9 cellular contexts compared by ENCODE assay signal in genomic region chr11:12066799-12067508, GRCh38. TPM values are rescaled to one million over a fixed set of nuclear protein-coding genes. Genes with fewer than 3 reads are reported as not detected.
DNase-seq lines count a peak whose midpoint lies in the region; ATAC-seq, FAIRE-seq and TF ChIP-seq lines count a peak whose summit lies in the region.
"Had no signal": no experiment of that assay in that cellular context is flagged by ENCODE, and none has a peak within 500 bp of the region (broad histone marks: within the 10 kb centered on the region; RNA-seq: fewer than 3 reads in every experiment).

No MANE protein-coding gene starts in this region.

- H3K4me2 ChIP-seq in osteoblast (ENCODE audit: insufficient read depth, low read length), result peak overlapping the region; percentile 0

- H3K9me3 ChIP-seq in esophagus (ENCODE audit: control insufficient read depth in 2 of 2, insufficient read depth in 1 of 2, low read depth in 1 of 2, low read length in 1 of 2) (no peaks in the 10 kb centered on the region), osteoblast (ENCODE audit: low read depth, low read length) (no peaks in the 10 kb centered on the region)

- no peaks in the 10 kb centered on the region for H3K79me2 ChIP-seq in osteoblast (ENCODE audit: insufficient read depth, low read length)

- no peak overlapping the region for H3K27ac Mint-ChIP-seq in T-helper 2 cell treated with Interferon-gamma antibody and Interleukin-4, amounts not matched to agents 5 μg/mL and 100 μg/mL, for 36 hours

- H3K4me3 ChIP-seq in esophagus (ENCODE audit: low read depth in 1 of 2, low read length in 2 of 2) (no peak overlapping the region), osteoblast (ENCODE audit: insufficient read depth, low read length) (no peak overlapping the region)

- peak; percentile 99 for FAIRE-seq in G401.6 (lab: Jason Lieb, UNC)
- FAIRE-seq: endometrium had no signal

- no peaks in the 10 kb centered on the region for H3K27me3 ChIP-seq in esophagus (ENCODE audit: control insufficient read depth in 1 of 2, insufficient read depth in 2 of 2, low read length in 2 of 2)
- no peaks in the 10 kb centered on the region for H3K27me3 ChIP-seq in osteoblast (ENCODE audit: insufficient read depth, low read length)

- peaks cover 9% of the 10 kb centered on the region for H3K9me3 Mint-ChIP-seq in T-helper 2 cell treated with Interferon-gamma antibody and Interleukin-4, amounts not matched to agents 5 μg/mL and 100 μg/mL, for 36 hours

- in situ Hi-C loops in GM13976 (cut with MboI; ENCODE audit: low sequenced_read_pairs, unreplicated experiment), result loop anchor here (25.0 kb wide), 1 partner anchor 170 kb away; no protein-coding TSS in a partner anchor

- no peaks in the 10 kb centered on the region for H4K20me1 ChIP-seq in osteoblast (ENCODE audit: insufficient read depth, low read length)

- H3K4me1 ChIP-seq in esophagus (ENCODE audit: control insufficient read depth in 2 of 2, insufficient read depth in 2 of 2, low read length in 1 of 2) (no peaks in the 10 kb centered on the region), osteoblast (ENCODE audit: insufficient read depth, low read length) (peaks cover 22% of the 10 kb centered on the region)

- DNase-seq in NCI-H226 (peak; percentile 83), osteoblast (ENCODE audit: insufficient read length, low spot score, missing footprints) (no peak), GM13976 (ENCODE audit: low spot score) (no peak), NCI-H82 treated with DMSO at 0.1 percent for 48 hours (lab: John Stamatoyannopoulos, UW; ENCODE audit: unreplicated experiment) (no peak)
- no peak for DNase-seq in T-helper 2 cell treated with Interferon-gamma antibody and Interleukin-4, amounts not matched to agents 5 μg/mL and 100 μg/mL, for 36 hours (ENCODE audit: low spot score)

- 36 to 46% methylated on average over 8 of the region's 8 CpGs for WGBS in esophagus, 2 donors

- peak overlapping the region; percentile 68 to 76 for H3K27ac ChIP-seq in esophagus (ENCODE audit: low read depth in 2 of 2, low read length in 1 of 2)
- H3K27ac ChIP-seq in osteoblast (ENCODE audit: low read depth, low read length), result peak overlapping the region; percentile 86

- no peak overlapping the region for H3K4me3 Mint-ChIP-seq in T-helper 2 cell treated with Interferon-gamma antibody and Interleukin-4, amounts not matched to agents 5 μg/mL and 100 μg/mL, for 36 hours

- peak overlapping the region; percentile 42 for H2AFZ ChIP-seq in osteoblast (ENCODE audit: low read length)

- no peaks in the 10 kb centered on the region for H3K27me3 Mint-ChIP-seq in T-helper 2 cell treated with Interferon-gamma antibody and Interleukin-4, amounts not matched to agents 5 μg/mL and 100 μg/mL, for 36 hours (ENCODE audit: low read depth)

- H3K36me3 ChIP-seq in esophagus (ENCODE audit: control insufficient read depth in 2 of 2, insufficient read depth in 2 of 2, low read length in 1 of 2) (no peaks in the 10 kb centered on the region), osteoblast (ENCODE audit: insufficient read depth, low read length) (no peaks in the 10 kb centered on the region)

- peaks cover 6% of the 10 kb centered on the region for H3K4me1 Mint-ChIP-seq in T-helper 2 cell treated with Interferon-gamma antibody and Interleukin-4, amounts not matched to agents 5 μg/mL and 100 μg/mL, for 36 hours (ENCODE audit: low read depth)

- TF ChIP-seq CTCF in osteoblast (IDR thresholded peaks at IDR 0.05; ENCODE audit: extremely low read depth, low read depth, low read length) (no peak), GM13976 (IDR thresholded peaks at IDR 0.05; ENCODE audit: borderline replicate concordance, control extremely low read depth, extremely low read depth, insufficient read depth, missing control alignments) (no peak)

- no peaks in the 10 kb centered on the region for H3K36me3 Mint-ChIP-seq in T-helper 2 cell treated with Interferon-gamma antibody and Interleukin-4, amounts not matched to agents 5 μg/mL and 100 μg/mL, for 36 hours (ENCODE audit: low read depth)

- ATAC-seq in GM21576 (IDR thresholded peaks at IDR 0.05; ENCODE audit: unreplicated experiment), result no peak

RNA-seq across cellular contexts. Expression of gene MICAL2, which starts 43.4 kb away (rescaled TPM):
- 1 to 10 TPM; 4.5 to 6.2 TPM for polyA plus RNA-seq in esophagus
- total RNA-seq in osteoblast, result 109 and 156 TPM in 2 replicates

RNA-seq across cellular contexts. Expression of gene DKK3, which starts 58.5 kb away (rescaled TPM):
- polyA plus RNA-seq in esophagus, result 10 to 100 TPM in 1 of 2 donors, 1 to 10 TPM in 1; 9.7 to 26.7 TPM
- 52.2 and 72.4 TPM in 2 replicates for total RNA-seq in osteoblast
